19 cellular contexts compared by ENCODE assay signal in genomic region chr3:64341355-64341754, GRCh38.
DNase-seq lines count a peak whose midpoint lies in the region; ATAC-seq, FAIRE-seq and TF ChIP-seq lines count a peak whose summit lies in the region.
"Had no signal": no experiment of that assay in that cellular context is flagged by ENCODE, and none has a peak within 500 bp of the region (broad histone marks: within the 10 kb centered on the region; RNA-seq: fewer than 3 reads in every experiment).

No MANE protein-coding gene starts in this region.

- no peak overlapping the region for H3K27ac ChIP-seq in GM23338 (ENCODE audit: low read depth)
- peak overlapping the region; percentile 97 for H3K27ac ChIP-seq in astrocyte (ENCODE audit: low read depth, low read length)
- peak overlapping the region; percentile 21 to 39 for H3K27ac ChIP-seq in prostate gland
- H3K27ac ChIP-seq: HL-60, left ventricle myocardium inferior had no signal

- H3K9ac ChIP-seq in astrocyte (ENCODE audit: low read length): peak overlapping the region; percentile 80

- ATAC-seq in GM23338 (no peak; the same call in 2 of the 3 replicates), GM21367 (IDR thresholded peaks at IDR 0.05; ENCODE audit: unreplicated experiment) (no peak), HG02870 (IDR thresholded peaks at IDR 0.05; ENCODE audit: unreplicated experiment) (no peak)
- ATAC-seq: activated CD4-positive, CD25-positive, alpha-beta regulatory T cell treated with anti-CD3 and anti-CD28 coated beads, Interleukin-2, amount 50 U/mL, for 24 hours; activated naive CD4-positive, alpha-beta T cell treated with anti-CD3 and anti-CD28 coated beads, Interleukin-2, amount 50 U/mL, for 72 hours had no signal

- H3K9me3 Mint-ChIP-seq in GM23338 (no peaks in the 10 kb centered on the region; the same call in 2 of the 3 replicates), astrocyte (ENCODE audit: unreplicated experiment) (no peaks in the 10 kb centered on the region)
- H3K9me3 Mint-ChIP-seq: activated naive CD4-positive, alpha-beta T cell treated with anti-CD3 and anti-CD28 coated beads, Interleukin-2, amount 50 U/mL, for 72 hours; H9 had no signal

- peak; percentile 39 for DNase-seq in GM23338 (ENCODE audit: low spot score)
- DNase-seq in astrocyte (ENCODE audit: low read depth): peak; percentile 46
- peak; percentile 47 for DNase-seq in iris pigment epithelial cell (ENCODE audit: low read depth)
- no peak for DNase-seq in prostate gland (ENCODE audit: low spot score)
- DNase-seq in GM13976 (ENCODE audit: low spot score): no peak
- DNase-seq in lower leg skin (ENCODE audit: low spot score in 2 of 2): no peak
- DNase-seq: central memory CD4-positive, alpha-beta T cell; H9; left ventricle myocardium inferior; NCI-H1694 treated with DMSO at 0.1 percent for 48 hours; NCI-H524 treated with DMSO at 0.1 percent for 48 hours; substantia nigra had no signal

- H3K4me2 ChIP-seq in GM23338 (no peak overlapping the region), astrocyte (ENCODE audit: low read length) (peak overlapping the region; percentile 82)

- in situ Hi-C loops in GM13976 (cut with MboI; ENCODE audit: low sequenced_read_pairs, unreplicated experiment): no loop called here

- FAIRE-seq in astrocyte (lab: Jason Lieb, UNC): no peak
- FAIRE-seq: D721Med had no signal

- peaks cover 3% of the 10 kb centered on the region for H3K27me3 Mint-ChIP-seq in GM23338 (ENCODE audit: insufficient read depth, low read depth, poor library complexity)
- no peaks in the 10 kb centered on the region for H3K27me3 Mint-ChIP-seq in astrocyte (ENCODE audit: low read depth, unreplicated experiment)

- TF ChIP-seq CTCF in GM23338 (conservative IDR thresholded peaks at IDR 0.05; ENCODE audit: low read depth in 2 of 2) (no peak), astrocyte (IDR thresholded peaks at IDR 0.05; ENCODE audit: insufficient read depth, low read depth, low read length) (no peak), prostate gland (IDR thresholded peaks at IDR 0.05) (no peak), GM13976 (IDR thresholded peaks at IDR 0.05; ENCODE audit: borderline replicate concordance, control extremely low read depth, extremely low read depth, insufficient read depth, missing control alignments) (no peak), lower leg skin (IDR thresholded peaks at IDR 0.05) (no peak)

- H4K20me1 ChIP-seq in GM23338 (replicated peaks; ENCODE audit: insufficient read depth) (no peaks in the 10 kb centered on the region), astrocyte (ENCODE audit: insufficient read depth, low read length) (no peaks in the 10 kb centered on the region)

- H3K27me3 ChIP-seq in GM23338 (ENCODE audit: insufficient read depth) (no peaks in the 10 kb centered on the region), astrocyte (ENCODE audit: insufficient read depth, low read length) (no peaks in the 10 kb centered on the region), prostate gland (replicated peaks; ENCODE audit: insufficient read depth) (no peaks in the 10 kb centered on the region)

- H3K9me3 ChIP-seq in astrocyte (ENCODE audit: insufficient read depth, low read depth, low read length) (no peaks in the 10 kb centered on the region), prostate gland (no peaks in the 10 kb centered on the region)
- H3K9me3 ChIP-seq: left ventricle myocardium inferior had no signal

- H3K4me1 ChIP-seq in GM23338 (ENCODE audit: insufficient read depth) (peaks cover 31% of the 10 kb centered on the region), astrocyte (ENCODE audit: insufficient read depth, low read length) (peaks cover 59% of the 10 kb centered on the region), prostate gland (replicated peaks) (no peaks in the 10 kb centered on the region)

- H3K36me3 Mint-ChIP-seq in GM23338 (ENCODE audit: low read depth) (no peaks in the 10 kb centered on the region), astrocyte (ENCODE audit: low read depth, unreplicated experiment) (no peaks in the 10 kb centered on the region)

- H2AFZ ChIP-seq in GM23338 (no peak overlapping the region), astrocyte (ENCODE audit: low read depth, low read length) (peak overlapping the region; percentile 8)

- H3K4me3 ChIP-seq in GM23338 (no peak overlapping the region), astrocyte (ENCODE audit: insufficient read depth, low read depth, low read length) (peak overlapping the region; percentile 24), prostate gland (no peak overlapping the region), lower leg skin (ENCODE audit: low read depth, poor library complexity, severe bottlenecking) (no peak overlapping the region)
- H3K4me3 ChIP-seq: left ventricle myocardium inferior had no signal

- TF ChIP-seq POLR2A in prostate gland (IDR thresholded peaks at IDR 0.05): no peak
- TF ChIP-seq POLR2A in lower leg skin (IDR thresholded peaks at IDR 0.05): no peak

- H3K36me3 ChIP-seq in GM23338 (ENCODE audit: insufficient read depth) (no peaks in the 10 kb centered on the region), astrocyte (ENCODE audit: insufficient read depth, low read length) (no peaks in the 10 kb centered on the region), prostate gland (no peaks in the 10 kb centered on the region)
- H3K36me3 ChIP-seq: left ventricle myocardium inferior had no signal

- no peak overlapping the region for H3K4me3 Mint-ChIP-seq in GM23338
- peak overlapping the region; percentile 24 for H3K4me3 Mint-ChIP-seq in astrocyte (ENCODE audit: unreplicated experiment)
- H3K4me3 Mint-ChIP-seq: B cell, H9 had no signal

- H3K4me1 Mint-ChIP-seq in GM23338 (peaks cover 52% of the 10 kb centered on the region), astrocyte (ENCODE audit: low read depth, unreplicated experiment) (peaks cover 64% of the 10 kb centered on the region)
- H3K4me1 Mint-ChIP-seq: B cell had no signal

- no peaks in the 10 kb centered on the region for H3F3A ChIP-seq in GM23338 (replicated peaks; ENCODE audit: low read depth)

- H3K79me2 ChIP-seq in GM23338 (replicated peaks; ENCODE audit: insufficient read depth): no peaks in the 10 kb centered on the region
- no peaks in the 10 kb centered on the region for H3K79me2 ChIP-seq in astrocyte (ENCODE audit: insufficient read depth, low read length)

- H3K9me2 ChIP-seq in GM23338 (ENCODE audit: insufficient read depth): 0 out of 2 replicates have a peak, but pooled peaks cover 3% of the 10 kb centered on the region

- intact Hi-C loops in prostate gland (cut with DNase I): loop anchor here (5.0 to 10.0 kb wide), 2 partner anchors 74 to 147 kb away; no protein-coding TSS in a partner anchor
- intact Hi-C loops in lower leg skin (cut with DNase I; ENCODE audit: low total_unique reads): no loop called here

- H3K27ac Mint-ChIP-seq in GM23338 (peak overlapping the region; percentile 18; the same call in 1 of the 2 replicates), astrocyte (ENCODE audit: unreplicated experiment) (peak overlapping the region; percentile 100)
- H3K27ac Mint-ChIP-seq: activated naive CD4-positive, alpha-beta T cell treated with anti-CD3 and anti-CD28 coated beads, Interleukin-2, amount 50 U/mL, for 72 hours; B cell had no signal

Comparison
In these comparisons a context has a peak if more than half of its experiments do, and no peak if none do; other contexts are left out.
1. DNase-seq: peak in GM23338 (single experiment), astrocyte (single experiment) and iris pigment epithelial cell (single experiment); none in prostate gland (single experiment), GM13976 (single experiment) and lower leg skin (0 of 2).